In genomic region chr11:63581224-63581623, GRCh38 we compare ENCODE assay signal across 9 cellular contexts. TPM values are rescaled to one million over a fixed set of nuclear protein-coding genes. Genes with fewer than 3 reads are reported as not detected.
"Had no signal": no experiment of that assay in that cellular context is flagged by ENCODE, and none has a peak within 500 bp of the region (broad histone marks: within the 10 kb centered on the region; RNA-seq: fewer than 3 reads in every experiment).

No MANE protein-coding gene starts in this region.

RNA-seq across cellular contexts. Expression of gene PLAAT2, which starts 18.0 kb away (rescaled TPM):
- total RNA-seq: activated CD4-positive, alpha-beta T cell treated with anti-CD3 and anti-CD28 coated beads, Interleukin-2, amount 10 ng/mL, durations not matched to agents 24 days and 14 days; endothelial cell of umbilical vein; fibroblast of lung; fibroblast of villous mesenchyme; gastroesophageal sphincter; progenitor cell of endocrine pancreas; renal cortical epithelial cell; urinary bladder had no signal
- polyA plus RNA-seq: fibroblast of lung, neural cell, urinary bladder had no signal

RNA-seq across cellular contexts. Expression of gene PLAAT3, which starts 33.0 kb away (rescaled TPM):
- polyA plus RNA-seq: neural cell had no signal

RNA-seq across cellular contexts. Expression of gene PLAAT4, which starts 44.6 kb away (rescaled TPM):
- total RNA-seq: progenitor cell of endocrine pancreas had no signal
- polyA plus RNA-seq: neural cell had no signal
